ENCODE assay signal across 39 cellular contexts in the genomic region with DNA sequence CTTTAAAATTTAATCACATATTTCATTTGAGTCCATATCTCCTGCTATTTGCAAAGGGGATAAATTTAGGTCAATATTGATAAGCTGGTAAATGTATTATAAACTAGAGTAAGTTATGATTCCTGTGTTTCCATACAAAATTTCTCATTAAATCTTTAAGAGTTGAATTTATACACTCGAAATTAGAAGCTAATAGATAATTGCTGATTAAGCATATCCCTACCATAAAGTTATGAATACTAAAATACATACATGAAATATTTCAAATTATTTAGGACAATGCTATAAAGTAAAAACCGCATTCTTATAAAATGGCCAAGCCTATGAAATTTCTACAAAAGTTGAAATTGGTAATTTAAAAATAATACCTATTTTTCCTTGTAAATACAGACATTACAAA.
"Had no signal": no experiment of that assay in that cellular context is flagged by ENCODE, and none has a peak within 500 bp of the region (broad histone marks: within the 10 kb centered on the region; RNA-seq: fewer than 3 reads in every experiment).

No MANE protein-coding gene starts in this region.

- H3K4me1 ChIP-seq: ascending aorta had no signal

- H3K27me3 ChIP-seq: ascending aorta, cardiac muscle cell had no signal

- H3K27ac Mint-ChIP-seq: activated B cell treated with CpG ODN at 0.5 μM for 24 hours; activated CD4-positive, alpha-beta memory T cell treated with anti-CD3 and anti-CD28 coated beads for 36 hours; activated CD4-positive, alpha-beta T cell treated with anti-CD3 and anti-CD28 coated beads, Interleukin-2, amount 10 ng/mL, durations not matched to agents 24 days and 14 days; activated CD8-positive, alpha-beta T cell treated with anti-CD3 and anti-CD28 coated beads for 36 hours; activated naive CD4-positive, alpha-beta T cell treated with anti-CD3 and anti-CD28 coated beads, Interleukin-2, amount 10 ng/mL, durations not matched to agents 7 days and 5 days; activated naive CD4-positive, alpha-beta T cell treated with anti-CD3 and anti-CD28 coated beads, Interleukin-2, amount 50 U/mL, for 24 hours; activated naive CD8-positive, alpha-beta T cell; activated naive CD8-positive, alpha-beta T cell treated with anti-CD3 and anti-CD28 coated beads, Interleukin-2, amount 10 ng/mL, durations not matched to agents 7 days and 5 days; activated naive CD8-positive, alpha-beta T cell treated with anti-CD3 and anti-CD28 coated beads, Interleukin-2, amount 50 U/mL, for 24 hours; activated T-cell treated with anti-CD3 and anti-CD28 coated beads, Interleukin-2, amount 50 U/mL, for 72 hours; activated T-helper 1 cell treated with anti-CD3 and anti-CD28 coated beads, Interleukin-12 subunit alpha, Interleukin-12 subunit beta, Interleukin-2, Interleukin-4 antibody, amounts not matched to agents 30 ng/mL and 10 ng/mL and 1 ng/mL, durations not matched to agents 14 hours and 24 hours and 36 hours; activated T-helper 17 cell treated with anti-CD3 and anti-CD28 coated beads, Interleukin-2, amount 50 U/mL, for 72 hours; brain; T-helper 1 cell treated with Interleukin-12 subunit alpha and Interleukin-12 subunit beta and Interleukin-4 antibody, amounts not matched to agents 30 μg/mL and 1 μg/mL, for 36 hours; T-helper 2 cell treated with Interferon-gamma antibody and Interleukin-4, amounts not matched to agents 5 μg/mL and 100 μg/mL, for 36 hours had no signal

- DNase-seq: activated B cell treated with CpG ODN at 0.5 μM for 24 hours; activated CD4-positive, alpha-beta memory T cell treated with anti-CD3 and anti-CD28 coated beads for 36 hours; activated CD4-positive, alpha-beta T cell treated with anti-CD3 and anti-CD28 coated beads for 4 hours; activated CD4-positive, alpha-beta T cell treated with anti-CD3 and anti-CD28 coated beads, Interleukin-2, amount 10 ng/mL, durations not matched to agents 24 days and 14 days; activated CD4-positive, alpha-beta T cell treated with anti-CD3 and anti-CD28 coated beads, Interleukin-2, amount 50 U/mL, for 1 hour; activated CD4-positive, alpha-beta T cell treated with anti-CD3 and anti-CD28 coated beads, Interleukin-2, amount 50 U/mL, for 4 hours; activated CD4-positive, CD25-positive, alpha-beta regulatory T cell treated with anti-CD3 and anti-CD28 coated beads, Interleukin-2, amount 50 U/mL, for 72 hours; activated CD8-positive, alpha-beta memory T cell treated with anti-CD3 and anti-CD28 coated beads, Interleukin-2, amount 50 U/mL, for 4 hours; activated CD8-positive, alpha-beta T cell treated with anti-CD3 and anti-CD28 coated beads for 36 hours; activated effector memory CD4-positive, alpha-beta T cell treated with anti-CD3 and anti-CD28 coated beads, Interleukin-2, amount 50 U/mL, for 16 hours; activated gamma-delta T cell treated with Interleukin-2 at 50 U/mL for 16 hours; activated naive CD4-positive, alpha-beta T cell; activated naive CD4-positive, alpha-beta T cell treated with anti-CD3 and anti-CD28 coated beads, Interleukin-2, amount 10 ng/mL, durations not matched to agents 7 days and 5 days; activated naive CD8-positive, alpha-beta T cell treated with anti-CD3 and anti-CD28 coated beads, Interleukin-2, amount 10 ng/mL, durations not matched to agents 7 days and 5 days; activated naive CD8-positive, alpha-beta T cell treated with anti-CD3 and anti-CD28 coated beads, Interleukin-2, amount 50 U/mL, for 24 hours; activated T-cell treated with anti-CD3 and anti-CD28 coated beads for 4 hours; activated T-cell treated with anti-CD3 and anti-CD28 coated beads, Interleukin-2, amount 50 U/mL, for 1 hour; activated T-cell treated with anti-CD3 and anti-CD28 coated beads, Interleukin-2, amount 50 U/mL, for 4 hours; activated T-cell treated with anti-CD3 and anti-CD28 coated beads, Interleukin-2, amount 50 U/mL, for 72 hours; amygdala; anterior cingulate cortex; caudate nucleus; cerebellar nuclear complex; T-helper 1 cell; T-helper 2 cell; T-helper 9 cell had no signal

- H3K27me3 Mint-ChIP-seq: activated B cell treated with CpG ODN at 0.5 μM for 24 hours; activated CD4-positive, alpha-beta memory T cell treated with anti-CD3 and anti-CD28 coated beads for 36 hours; activated CD4-positive, alpha-beta T cell treated with anti-CD3 and anti-CD28 coated beads, Interleukin-2, amount 10 ng/mL, durations not matched to agents 24 days and 14 days; activated CD8-positive, alpha-beta T cell treated with anti-CD3 and anti-CD28 coated beads for 36 hours; activated naive CD4-positive, alpha-beta T cell treated with anti-CD3 and anti-CD28 coated beads, Interleukin-2, amount 10 ng/mL, durations not matched to agents 7 days and 5 days; activated naive CD4-positive, alpha-beta T cell treated with anti-CD3 and anti-CD28 coated beads, Interleukin-2, amount 50 U/mL, for 24 hours; activated naive CD8-positive, alpha-beta T cell; activated naive CD8-positive, alpha-beta T cell treated with anti-CD3 and anti-CD28 coated beads, Interleukin-2, amount 10 ng/mL, durations not matched to agents 7 days and 5 days; activated naive CD8-positive, alpha-beta T cell treated with anti-CD3 and anti-CD28 coated beads, Interleukin-2, amount 50 U/mL, for 24 hours; activated T-helper 17 cell treated with anti-CD3 and anti-CD28 coated beads, Interleukin-2, amount 50 U/mL, for 72 hours; brain; central memory CD8-positive, alpha-beta T cell had no signal

- H3K27ac ChIP-seq: ascending aorta, cardiac muscle cell, VCaP had no signal

- FAIRE-seq: bronchial epithelial cell, TTC549 had no signal

- H3K4me1 Mint-ChIP-seq: activated B cell treated with CpG ODN at 0.5 μM for 24 hours; activated CD4-positive, alpha-beta T cell treated with anti-CD3 and anti-CD28 coated beads, Interleukin-2, amount 10 ng/mL, durations not matched to agents 24 days and 14 days; activated naive CD4-positive, alpha-beta T cell treated with anti-CD3 and anti-CD28 coated beads, Interleukin-2, amount 10 ng/mL, durations not matched to agents 7 days and 5 days; activated naive CD4-positive, alpha-beta T cell treated with anti-CD3 and anti-CD28 coated beads, Interleukin-2, amount 50 U/mL, for 24 hours; activated naive CD8-positive, alpha-beta T cell treated with anti-CD3 and anti-CD28 coated beads, Interleukin-2, amount 10 ng/mL, durations not matched to agents 7 days and 5 days; activated naive CD8-positive, alpha-beta T cell treated with anti-CD3 and anti-CD28 coated beads, Interleukin-2, amount 50 U/mL, for 24 hours; activated T-helper 17 cell treated with anti-CD3 and anti-CD28 coated beads, Interleukin-2, amount 50 U/mL, for 72 hours; brain; central memory CD8-positive, alpha-beta T cell had no signal

- H3K9me3 Mint-ChIP-seq: activated CD4-positive, alpha-beta T cell treated with anti-CD3 and anti-CD28 coated beads, Interleukin-2, amount 10 ng/mL, durations not matched to agents 24 days and 14 days; activated naive CD4-positive, alpha-beta T cell treated with anti-CD3 and anti-CD28 coated beads, Interleukin-2, amount 10 ng/mL, durations not matched to agents 7 days and 5 days; activated naive CD8-positive, alpha-beta T cell treated with anti-CD3 and anti-CD28 coated beads, Interleukin-2, amount 50 U/mL, for 24 hours; central memory CD8-positive, alpha-beta T cell had no signal

- H3K36me3 ChIP-seq: ascending aorta, cardiac muscle cell had no signal

- H3K4me3 ChIP-seq: ascending aorta, cardiac muscle cell had no signal

- ATAC-seq: activated CD8-positive, alpha-beta T cell treated with anti-CD3 and anti-CD28 coated beads for 36 hours; activated naive CD8-positive, alpha-beta T cell treated with anti-CD3 and anti-CD28 coated beads, Interleukin-2, amount 50 U/mL, for 24 hours; activated T-cell treated with anti-CD3 and anti-CD28 coated beads, Interleukin-2, amount 50 U/mL, for 4 hours; activated T-cell treated with anti-CD3 and anti-CD28 coated beads, Interleukin-2, amount 50 U/mL, for 72 hours; activated T-helper 17 cell treated with anti-CD3 and anti-CD28 coated beads, Interleukin-2, amount 50 U/mL, for 72 hours had no signal

- H3K4me3 Mint-ChIP-seq: activated B cell treated with CpG ODN at 0.5 μM for 24 hours; activated CD4-positive, alpha-beta memory T cell treated with anti-CD3 and anti-CD28 coated beads for 36 hours; activated CD4-positive, alpha-beta T cell treated with anti-CD3 and anti-CD28 coated beads, Interleukin-2, amount 10 ng/mL, durations not matched to agents 24 days and 14 days; activated CD8-positive, alpha-beta T cell treated with anti-CD3 and anti-CD28 coated beads for 36 hours; activated naive CD4-positive, alpha-beta T cell treated with anti-CD3 and anti-CD28 coated beads, Interleukin-2, amount 10 ng/mL, durations not matched to agents 7 days and 5 days; activated naive CD4-positive, alpha-beta T cell treated with anti-CD3 and anti-CD28 coated beads, Interleukin-2, amount 50 U/mL, for 24 hours; activated naive CD8-positive, alpha-beta T cell; activated naive CD8-positive, alpha-beta T cell treated with anti-CD3 and anti-CD28 coated beads, Interleukin-2, amount 10 ng/mL, durations not matched to agents 7 days and 5 days; activated naive CD8-positive, alpha-beta T cell treated with anti-CD3 and anti-CD28 coated beads, Interleukin-2, amount 50 U/mL, for 24 hours; activated T-cell treated with anti-CD3 and anti-CD28 coated beads, Interleukin-2, amount 50 U/mL, for 4 hours; activated T-cell treated with anti-CD3 and anti-CD28 coated beads, Interleukin-2, amount 50 U/mL, for 72 hours; activated T-helper 1 cell treated with anti-CD3 and anti-CD28 coated beads, Interleukin-12 subunit alpha, Interleukin-12 subunit beta, Interleukin-2, Interleukin-4 antibody, amounts not matched to agents 30 ng/mL and 10 ng/mL and 1 ng/mL, durations not matched to agents 14 hours and 24 hours and 36 hours; activated T-helper 17 cell treated with anti-CD3 and anti-CD28 coated beads, Interleukin-2, amount 50 U/mL, for 72 hours; brain; central memory CD8-positive, alpha-beta T cell; T-helper 1 cell treated with Interleukin-12 subunit alpha and Interleukin-12 subunit beta and Interleukin-4 antibody, amounts not matched to agents 30 μg/mL and 1 μg/mL, for 36 hours; T-helper 2 cell treated with Interferon-gamma antibody and Interleukin-4, amounts not matched to agents 5 μg/mL and 100 μg/mL, for 36 hours had no signal

- H3K9me3 ChIP-seq: ascending aorta had no signal
